ENCODE assay signal across 27 cellular contexts in genomic region chr16:69509125-69509524, GRCh38.
"Had no signal": no experiment of that assay in that cellular context is flagged by ENCODE, and none has a peak within 500 bp of the region (broad histone marks: within the 10 kb centered on the region; RNA-seq: fewer than 3 reads in every experiment).

No MANE protein-coding gene starts in this region.

- H3K9me3 ChIP-seq: colonic mucosa, esophagus muscularis mucosa, esophagus squamous epithelium, gastrocnemius medialis, gastroesophageal sphincter, heart left ventricle, heart right ventricle had no signal

- H3K27ac ChIP-seq: colonic mucosa, coronary artery, dorsolateral prefrontal cortex, epithelial cell of prostate, esophagus muscularis mucosa, esophagus squamous epithelium, foreskin keratinocyte, gastrocnemius medialis, gastroesophageal sphincter, heart left ventricle, heart right ventricle had no signal

- H3K4me3 ChIP-seq: colonic mucosa, coronary artery, dorsolateral prefrontal cortex, esophagus muscularis mucosa, esophagus squamous epithelium, gastrocnemius medialis, gastroesophageal sphincter, heart left ventricle, heart right ventricle had no signal

- H3K4me1 ChIP-seq: colonic mucosa, esophagus muscularis mucosa, gastrocnemius medialis, gastroesophageal sphincter had no signal

- H3K27me3 ChIP-seq: colonic mucosa, dorsolateral prefrontal cortex, esophagus muscularis mucosa, esophagus squamous epithelium, foreskin keratinocyte, gastrocnemius medialis, gastroesophageal sphincter had no signal

- DNase-seq: colonic mucosa; cortex of kidney; dermis blood vessel endothelial cell; effector CD4-positive, alpha-beta T cell; effector CD8-positive, alpha-beta T cell; effector memory CD4-positive, alpha-beta T cell; effector memory CD8-positive, alpha-beta T cell; endodermal cell; esophagus squamous epithelium; foreskin fibroblast; foreskin keratinocyte; foreskin melanocyte; gastrocnemius medialis; glutamatergic neuron; head of caudate nucleus; heart left ventricle; heart right ventricle had no signal

- H3K36me3 ChIP-seq: colonic mucosa, esophagus muscularis mucosa, esophagus squamous epithelium, gastrocnemius medialis, gastroesophageal sphincter, heart left ventricle, heart right ventricle had no signal

- FAIRE-seq: colon, endometrium, endothelial cell of umbilical vein, frontal cortex had no signal

- ATAC-seq: effector memory CD8-positive, alpha-beta T cell; esophagus mucosa; foreskin keratinocyte; gastrocnemius medialis; gastroesophageal sphincter; heart left ventricle; heart right ventricle had no signal
